ENCODE assay signal across 8 cellular contexts in the genomic region with DNA sequence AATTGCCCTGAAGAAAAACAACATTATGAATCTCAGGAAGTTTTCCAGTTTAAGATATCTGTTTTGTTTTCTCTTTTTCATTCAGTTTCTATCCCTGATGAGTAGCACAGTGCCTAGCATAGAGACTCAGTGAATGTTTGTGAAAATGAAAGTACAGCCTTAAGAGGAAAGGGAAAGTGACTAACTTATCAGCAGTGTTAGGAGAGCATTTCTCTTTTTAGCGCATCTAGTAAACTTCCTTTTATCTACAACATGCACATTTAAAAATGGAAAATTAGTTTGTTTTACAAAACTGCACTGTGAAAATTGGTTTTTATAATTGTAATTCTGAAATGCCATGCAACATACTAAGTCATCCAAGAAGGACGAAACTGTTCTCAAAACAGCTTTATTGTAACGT.
A peak's percentile ranks its signal among the peaks of the same experiment; 100 is the strongest.
DNase-seq lines count a peak whose midpoint lies in the region; ATAC-seq and TF ChIP-seq lines count a peak whose summit lies in the region.

No MANE protein-coding gene starts in this region.

- H3F3A ChIP-seq in PC-9 (ENCODE audit: insufficient read depth, low read depth), result no peaks in the 10 kb centered on the region

- no TSS peak for BruUV-seq in PC-9 (replicated peaks; lab: Mats Ljungman, UMichigan)

- no peak for DNase-seq in activated naive CD4-positive, alpha-beta T cell treated with anti-CD3 and anti-CD28 coated beads, Interleukin-2, amount 50 U/mL, for 16 hours
- no peak for DNase-seq in dorsolateral prefrontal cortex
- DNase-seq in sigmoid colon, result no peak
- DNase-seq in NCI-H146 (lab: John Stamatoyannopoulos, UW), result no peak
- DNase-seq in PC-9, result no peak

- no peak for TF ChIP-seq POLR2A in sigmoid colon (IDR thresholded peaks at IDR 0.05)

- WGBS in sigmoid colon, 2 donors, result 50 to 77% methylated on average over 3 of the region's 3 CpGs

- H3K9me3 ChIP-seq in sigmoid colon (no peaks in the 10 kb centered on the region), PC-9 (ENCODE audit: insufficient read depth, low read depth) (no peaks in the 10 kb centered on the region)

- peaks cover 16% of the 10 kb centered on the region for H3K36me3 Mint-ChIP-seq in activated naive CD4-positive, alpha-beta T cell treated with anti-CD3 and anti-CD28 coated beads, Interleukin-2, amount 50 U/mL, for 24 hours

- H3K4me1 Mint-ChIP-seq in activated naive CD4-positive, alpha-beta T cell treated with anti-CD3 and anti-CD28 coated beads, Interleukin-2, amount 50 U/mL, for 24 hours, result peaks cover 56% of the 10 kb centered on the region

- no peaks in the 10 kb centered on the region for H3K79me2 ChIP-seq in PC-9 (ENCODE audit: low read depth)

- CTCF ChIA-PET in PC-9 (lab: Charles Lee), result interaction anchor here (0.6 kb wide), 1 partner anchor 21 kb away, joined by 7 read pairs; no protein-coding TSS in a partner anchor

- no peak overlapping the region for H2AFZ ChIP-seq in PC-9

- no peak overlapping the region for H3K4me2 ChIP-seq in PC-9

- POLR2A ChIA-PET in PC-9 (lab: Charles Lee; ENCODE audit: unreplicated experiment), result no interaction called here

- H3K4me3 Mint-ChIP-seq in activated naive CD4-positive, alpha-beta T cell treated with anti-CD3 and anti-CD28 coated beads, Interleukin-2, amount 50 U/mL, for 24 hours, result peak overlapping the region; percentile 70

- no peak for TF ChIP-seq CTCF in dorsolateral prefrontal cortex (IDR thresholded peaks at IDR 0.05 in 54 of 56, conservative IDR thresholded peaks at IDR 0.05 in 2 of 56; ENCODE audit: low read depth in 1 of 56, partially characterized antibody in 56 of 56)
- TF ChIP-seq CTCF in sigmoid colon (IDR thresholded peaks at IDR 0.05), result no peak
- no peak for TF ChIP-seq CTCF in PC-9 (conservative IDR thresholded peaks at IDR 0.05)

- no peaks in the 10 kb centered on the region for H3K9me3 Mint-ChIP-seq in activated naive CD4-positive, alpha-beta T cell treated with anti-CD3 and anti-CD28 coated beads, Interleukin-2, amount 50 U/mL, for 24 hours

- H3K4me1 ChIP-seq in sigmoid colon (peaks cover 0 to 70% (median 55%) of the 10 kb centered on the region in 4 donors), PC-9 (replicated peaks; ENCODE audit: insufficient read depth) (no peaks in the 10 kb centered on the region)

- ATAC-seq in HG03378 (IDR thresholded peaks at IDR 0.05; ENCODE audit: unreplicated experiment) (peak; percentile 95), SK-N-SH treated with all-trans-retinoic acid at 6 μM for 48 hours (no peak)

- H3K27ac ChIP-seq in dorsolateral prefrontal cortex (peak overlapping the region in 55 of 59 donors; percentile 4 to 88 (median 70)), sigmoid colon (peak overlapping the region; percentile 80 to 85 (median 83)), PC-9 (no peak overlapping the region)

- H3K36me3 ChIP-seq in sigmoid colon, result peaks cover 0 to 40% (median 0%) of the 10 kb centered on the region in 4 donors
- no peaks in the 10 kb centered on the region for H3K36me3 ChIP-seq in PC-9 (ENCODE audit: low read depth)

- intact Hi-C loops in dorsolateral prefrontal cortex (cut with DNase I) (loop anchor here in 1 of 2 donors (10.0 kb wide), 1 partner anchor 119 kb away; no protein-coding TSS in a partner anchor), sigmoid colon (cut with DNase I) (loop anchor here (1.0 to 10.0 kb wide), 2 partner anchors 32 to 689 kb away; no protein-coding TSS in a partner anchor), PC-9 (cut with micrococcal nuclease; ENCODE audit: unreplicated experiment) (no loop called here)

- no peak for TF ChIP-seq EP300 in sigmoid colon (IDR thresholded peaks at IDR 0.05)

- peak overlapping the region in 43 of 59 donors; percentile 0 to 52 (median 24) for H3K4me3 ChIP-seq in dorsolateral prefrontal cortex
- peak overlapping the region in 3 of 4 donors; percentile 13 to 26 (median 19) for H3K4me3 ChIP-seq in sigmoid colon
- no peak overlapping the region for H3K4me3 ChIP-seq in PC-9

- no peaks in the 10 kb centered on the region for H3K27me3 Mint-ChIP-seq in activated naive CD4-positive, alpha-beta T cell treated with anti-CD3 and anti-CD28 coated beads, Interleukin-2, amount 50 U/mL, for 24 hours

- no peaks in the 10 kb centered on the region for H3K9me2 ChIP-seq in PC-9 (ENCODE audit: insufficient read depth)

- peak overlapping the region; percentile 87 for H3K27ac Mint-ChIP-seq in activated naive CD4-positive, alpha-beta T cell treated with anti-CD3 and anti-CD28 coated beads, Interleukin-2, amount 50 U/mL, for 24 hours

- no peaks in the 10 kb centered on the region for H3K27me3 ChIP-seq in dorsolateral prefrontal cortex
- no peaks in the 10 kb centered on the region for H3K27me3 ChIP-seq in sigmoid colon
- no peaks in the 10 kb centered on the region for H3K27me3 ChIP-seq in PC-9 (ENCODE audit: insufficient read depth, low read depth)

- H4K20me1 ChIP-seq in PC-9 (ENCODE audit: insufficient read depth), result no peaks in the 10 kb centered on the region

TF ChIP-seq in SK-N-SH treated with all-trans-retinoic acid at 6 μM for 48 hours, 23 proteins besides CTCF, POLR2A, EP300 and RAD21:
- TF ChIP-seq ZC3H10 (CRISPR knock-in tag; IDR thresholded peaks at IDR 0.05) (no peak), CSDC2 (CRISPR knock-in tag; IDR thresholded peaks at IDR 0.05) (no peak), CSRNP3 (CRISPR knock-in tag; IDR thresholded peaks at IDR 0.05) (no peak), ZNF70 (CRISPR knock-in tag; IDR thresholded peaks at IDR 0.05) (no peak), PPARA (CRISPR knock-in tag; IDR thresholded peaks at IDR 0.05; ENCODE audit: borderline replicate concordance) (no peak), GLIS3 (CRISPR knock-in tag; IDR thresholded peaks at IDR 0.05) (no peak), ISL1 (CRISPR knock-in tag; IDR thresholded peaks at IDR 0.05) (no peak), OSR1 (CRISPR knock-in tag; IDR thresholded peaks at IDR 0.05) (no peak), TCF4 (CRISPR knock-in tag; IDR thresholded peaks at IDR 0.05; ENCODE audit: borderline replicate concordance) (no peak), ZNF565 (CRISPR knock-in tag; conservative IDR thresholded peaks at IDR 0.05; ENCODE audit: low read depth) (no peak), ZNF8 (CRISPR knock-in tag; IDR thresholded peaks at IDR 0.05) (no peak), ARNTL (CRISPR knock-in tag; IDR thresholded peaks at IDR 0.05; ENCODE audit: borderline replicate concordance, low read depth) (no peak), TOX (CRISPR knock-in tag; IDR thresholded peaks at IDR 0.05; ENCODE audit: borderline replicate concordance) (no peak), SNAI2 (CRISPR knock-in tag; IDR thresholded peaks at IDR 0.05) (no peak), RARB (CRISPR knock-in tag; IDR thresholded peaks at IDR 0.05) (no peak), ESRRG (CRISPR knock-in tag; IDR thresholded peaks at IDR 0.05) (no peak)
- TF ChIP-seq, protein P1, sequence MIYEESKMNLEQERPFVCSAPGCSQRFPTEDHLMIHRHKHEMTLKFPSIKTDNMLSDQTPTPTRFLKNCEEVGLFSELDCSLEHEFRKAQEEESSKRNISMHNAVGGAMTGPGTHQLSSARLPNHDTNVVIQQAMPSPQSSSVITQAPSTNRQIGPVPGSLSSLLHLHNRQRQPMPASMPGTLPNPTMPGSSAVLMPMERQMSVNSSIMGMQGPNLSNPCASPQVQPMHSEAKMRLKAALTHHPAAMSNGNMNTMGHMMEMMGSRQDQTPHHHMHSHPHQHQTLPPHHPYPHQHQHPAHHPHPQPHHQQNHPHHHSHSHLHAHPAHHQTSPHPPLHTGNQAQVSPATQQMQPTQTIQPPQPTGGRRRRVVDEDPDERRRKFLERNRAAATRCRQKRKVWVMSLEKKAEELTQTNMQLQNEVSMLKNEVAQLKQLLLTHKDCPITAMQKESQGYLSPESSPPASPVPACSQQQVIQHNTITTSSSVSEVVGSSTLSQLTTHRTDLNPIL (CRISPR knock-in tag; IDR thresholded peaks at IDR 0.05; ENCODE audit: low read depth), result no peak
